8 cellular contexts compared by ENCODE assay signal in the genomic region with DNA sequence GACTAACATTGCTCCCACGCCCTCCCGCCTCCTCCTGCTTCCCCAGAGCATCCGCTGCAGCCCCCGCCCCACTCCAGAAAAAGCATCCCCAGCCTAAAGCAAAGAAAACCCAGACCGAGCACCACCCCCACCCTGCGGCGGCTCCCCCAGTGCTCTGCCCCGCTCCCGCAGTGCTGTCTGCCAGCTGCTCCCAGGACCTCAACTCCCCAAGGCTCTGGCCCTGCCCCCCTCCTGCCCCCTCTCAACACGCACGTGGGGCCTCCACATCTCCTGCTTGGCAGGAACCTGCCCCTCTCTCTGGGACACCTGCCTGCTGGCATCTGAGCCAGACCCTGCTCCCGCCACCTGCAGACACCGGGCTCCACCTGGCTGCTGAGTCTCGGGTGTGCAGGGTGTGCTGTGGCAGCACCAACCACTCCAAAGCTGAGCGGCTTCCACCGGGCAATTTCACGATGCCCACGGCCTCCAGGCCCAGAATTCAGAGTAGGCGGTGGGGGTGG.
DNase-seq lines count a peak whose midpoint lies in the region; ATAC-seq and TF ChIP-seq lines count a peak whose summit lies in the region.

No MANE protein-coding gene starts in this region.

- TF ChIP-seq POLR2A in ovary (IDR thresholded peaks at IDR 0.05), result no peak

- 12 to 17% (median 14%) methylated on average over 19 of the region's 19 CpGs for WGBS in ovary, 3 donors

- H3K27ac Mint-ChIP-seq in Caco-2 (ENCODE audit: unreplicated experiment), result no peak overlapping the region
- peak overlapping the region in 8 of 9 donors; percentile 77 to 97 (median 86) for H3K27ac Mint-ChIP-seq in naive thymus-derived CD4-positive, alpha-beta T cell

- CTCF ChIA-PET in Caco-2 (lab: Charles Lee), result interaction anchor here (0.6 to 0.9 kb wide), 2 partner anchors 223 to 249 kb away, joined by 3 to 13 read pairs; no protein-coding TSS in a partner anchor
- CTCF ChIA-PET in naive thymus-derived CD4-positive, alpha-beta T cell (lab: Charles Lee), result interaction anchor here (0.6 to 3.0 kb wide), 9 partner anchors 12 to 437 kb away, joined by 3 to 24 read pairs (median 6); no protein-coding TSS in a partner anchor

- TF ChIP-seq EP300 in ovary (IDR thresholded peaks at IDR 0.05), result no peak

- H3K4me1 ChIP-seq in Caco-2, result peaks cover 3% of the 10 kb centered on the region; the same call in 1 of the 2 replicates
- peaks cover 10 to 29% of the 10 kb centered on the region in 2 donors for H3K4me1 ChIP-seq in naive thymus-derived CD4-positive, alpha-beta T cell (ENCODE audit: control insufficient read depth in 2 of 2, insufficient read depth in 2 of 2, low read length in 2 of 2)
- peaks cover 2% of the 10 kb centered on the region for H3K4me1 ChIP-seq in ovary (ENCODE audit: insufficient read depth)

- H3K4me3 ChIP-seq in Caco-2 (ENCODE audit: low read depth, low read length), result no peak overlapping the region
- H3K4me3 ChIP-seq in naive thymus-derived CD4-positive, alpha-beta T cell (ENCODE audit: low read length), result peak overlapping the region; percentile 46
- no peak overlapping the region for H3K4me3 ChIP-seq in ovary

- H3K36me3 Mint-ChIP-seq in Caco-2 (ENCODE audit: insufficient read depth, unreplicated experiment), result peaks cover 10% of the 10 kb centered on the region
- no peaks in the 10 kb centered on the region for H3K36me3 Mint-ChIP-seq in naive thymus-derived CD4-positive, alpha-beta T cell

- peaks cover 10% of the 10 kb centered on the region for H3K27me3 Mint-ChIP-seq in Caco-2 (ENCODE audit: insufficient read depth, unreplicated experiment)
- H3K27me3 Mint-ChIP-seq in naive thymus-derived CD4-positive, alpha-beta T cell, result no peaks in the 10 kb centered on the region

- intact Hi-C loops in Caco-2 (cut with micrococcal nuclease; ENCODE audit: unreplicated experiment) (no loop called here), ovary (cut with DNase I) (no loop called here)
- intact Hi-C loops in naive thymus-derived CD4-positive, alpha-beta T cell (cut with micrococcal nuclease), result loop anchor here in 1 of 2 donors (1.0 to 2.0 kb wide), 6 partner anchors 12 to 474 kb away; no protein-coding TSS in a partner anchor

- BruUV-seq in Caco-2 (replicated peaks; lab: Mats Ljungman, UMichigan), result no TSS peak

- H3K27ac ChIP-seq in naive thymus-derived CD4-positive, alpha-beta T cell (ENCODE audit: low read depth, low read length), result peak overlapping the region; percentile 45
- no peak overlapping the region for H3K27ac ChIP-seq in ovary

- H3K36me3 ChIP-seq in Caco-2 (ENCODE audit: control insufficient read depth, insufficient read depth, low read length) (no peaks in the 10 kb centered on the region), ovary (no peaks in the 10 kb centered on the region)
- H3K36me3 ChIP-seq in naive thymus-derived CD4-positive, alpha-beta T cell (ENCODE audit: control insufficient read depth in 2 of 3, insufficient read depth in 3 of 3, low read length in 3 of 3), result no peaks in the 10 kb centered on the region

- peak; percentile 80 for ATAC-seq in naive thymus-derived CD4-positive, alpha-beta T cell

- POLR2A ChIA-PET in Caco-2 (lab: Charles Lee), result no interaction called here
- POLR2A ChIA-PET in naive thymus-derived CD4-positive, alpha-beta T cell (lab: Charles Lee), result interaction anchor here (0.7 to 2.3 kb wide), 16 partner anchors 12 to 549 kb away, joined by 3 to 22 read pairs (median 4); partner anchors contain the start of genes SLBP and UVSSA

- H3K27me3 ChIP-seq in Caco-2 (replicated peaks; ENCODE audit: control insufficient read depth, insufficient read depth, low read length) (no peaks in the 10 kb centered on the region), ovary (no peaks in the 10 kb centered on the region)
- H3K27me3 ChIP-seq in naive thymus-derived CD4-positive, alpha-beta T cell (ENCODE audit: control insufficient read depth in 2 of 2, insufficient read depth in 2 of 2, low read length in 2 of 2), result no peaks in the 10 kb centered on the region

- TF ChIP-seq CTCF in Caco-2 (IDR thresholded peaks at IDR 0.05; ENCODE audit: insufficient read depth in 1 of 2, low read depth in 1 of 2, low read length in 1 of 2, severe bottlenecking in 1 of 2, unreplicated experiment in 1 of 2) (peak in 1 of 2 experiments; percentile 67), ovary (IDR thresholded peaks at IDR 0.05) (no peak)

- no peaks in the 10 kb centered on the region for H3K9me3 ChIP-seq in Caco-2
- no peaks in the 10 kb centered on the region for H3K9me3 ChIP-seq in naive thymus-derived CD4-positive, alpha-beta T cell (ENCODE audit: control insufficient read depth in 2 of 3, low read length in 3 of 3)
- H3K9me3 ChIP-seq in ovary, result no peaks in the 10 kb centered on the region

- DNase-seq in Caco-2 (peak; percentile 56 to 57), NCI-H1436 treated with DMSO at 0.1 percent for 48 hours (lab: John Stamatoyannopoulos, UW) (peak; percentile 12), NCI-H446 (lab: John Stamatoyannopoulos, UW) (no peak), ovary (no peak), occipital lobe (lab: John Stamatoyannopoulos, UW) (no peak), NCI-H82 treated with DMSO at 0.1 percent for 48 hours (lab: John Stamatoyannopoulos, UW; ENCODE audit: unreplicated experiment) (no peak)
- peak; percentile 76 for DNase-seq in activated effector memory CD4-positive, alpha-beta T cell treated with anti-CD3 and anti-CD28 coated beads, Interleukin-2, amount 50 U/mL, for 16 hours
- peak in 7 of 9 donors; percentile 55 to 81 (median 70) for DNase-seq in naive thymus-derived CD4-positive, alpha-beta T cell

- peak overlapping the region; percentile 55 for H3K4me3 Mint-ChIP-seq in Caco-2 (ENCODE audit: unreplicated experiment)
- H3K4me3 Mint-ChIP-seq in naive thymus-derived CD4-positive, alpha-beta T cell, result peak overlapping the region in 9 of 10 donors; percentile 55 to 84 (median 75)

- no peaks in the 10 kb centered on the region for H3K9me3 Mint-ChIP-seq in Caco-2 (ENCODE audit: unreplicated experiment)
- H3K9me3 Mint-ChIP-seq in naive thymus-derived CD4-positive, alpha-beta T cell, result peaks cover 0 to 2% (median 0%) of the 10 kb centered on the region in 11 donors

- H3K4me1 Mint-ChIP-seq in Caco-2 (ENCODE audit: low read depth, unreplicated experiment), result peaks cover 8% of the 10 kb centered on the region
- H3K4me1 Mint-ChIP-seq in naive thymus-derived CD4-positive, alpha-beta T cell, result peaks cover 0 to 35% (median 13%) of the 10 kb centered on the region in 7 donors

Comparison
In these comparisons a context has a peak if more than half of its experiments do, and no peak if none do; other contexts are left out.
1. DNase-seq: peak in Caco-2 (2 of 2), NCI-H1436 treated with DMSO at 0.1 percent for 48 hours (single experiment), activated effector memory CD4-positive, alpha-beta T cell treated with anti-CD3 and anti-CD28 coated beads, Interleukin-2, amount 50 U/mL, for 16 hours (single experiment) and naive thymus-derived CD4-positive, alpha-beta T cell (7 of 9); none in NCI-H446 (0 of 2), ovary (0 of 5), occipital lobe (single experiment) and NCI-H82 treated with DMSO at 0.1 percent for 48 hours (single experiment).